In genomic region chr9:71681708-71682268, GRCh38 we compare ENCODE assay signal across 9 cellular contexts.
A peak's percentile ranks its signal among the peaks of the same experiment; 100 is the strongest.
DNase-seq lines count a peak whose midpoint lies in the region; ATAC-seq, FAIRE-seq and TF ChIP-seq lines count a peak whose summit lies in the region.
"Had no signal": no experiment of that assay in that cellular context is flagged by ENCODE, and none has a peak within 500 bp of the region (broad histone marks: within the 10 kb centered on the region; RNA-seq: fewer than 3 reads in every experiment).

No MANE protein-coding gene starts in this region.

- no peak overlapping the region for H3K4me3 ChIP-seq in AG04449 (ENCODE audit: low read depth, low read length)
- no peak overlapping the region for H3K4me3 ChIP-seq in cardiac fibroblast (replicated peaks in 1 of 2; ENCODE audit: low read depth in 2 of 2, low read length in 2 of 2)
- H3K4me3 ChIP-seq in mesodermal cell (ENCODE audit: extremely low read depth, insufficient read depth, low read length, poor library complexity, severe bottlenecking), result no peak overlapping the region

- TF ChIP-seq CTCF in AG04449 (IDR thresholded peaks at IDR 0.05; ENCODE audit: insufficient read depth, low read length, missing control alignments) (no peak), cardiac fibroblast (IDR thresholded peaks at IDR 0.05; ENCODE audit: low read depth, low read length) (no peak)

- H3K36me3 ChIP-seq in mesodermal cell (ENCODE audit: control insufficient read depth, insufficient read depth, low read length), result peaks cover 28% of the 10 kb centered on the region

- DNase-seq in AG04449 (ENCODE audit: low read depth, low spot score), result peak; percentile 52
- DNase-seq in HTR-8/SVneo (ENCODE audit: insufficient read length, low spot score), result peak; percentile 31
- peak; percentile 61 to 70 for DNase-seq in cardiac fibroblast (ENCODE audit: low read depth in 2 of 2)
- DNase-seq in hippocampal formation (lab: John Stamatoyannopoulos, UW), result no peak
- no peak for DNase-seq in activated CD4-positive, alpha-beta T cell treated with anti-CD3 and anti-CD28 coated beads, Interleukin-2, amount 50 U/mL, for 1 hour
- no peak for DNase-seq in activated gamma-delta T cell treated with Interleukin-2 at 50 U/mL for 16 hours
- DNase-seq: NCI-H1092 had no signal

- ATAC-seq in activated CD4-positive, CD25-positive, alpha-beta regulatory T cell treated with anti-CD3 and anti-CD28 coated beads, Interleukin-2, amount 50 U/mL, for 24 hours, result no peak

- H3K9me3 ChIP-seq in mesodermal cell (ENCODE audit: control insufficient read depth, low read length), result peaks cover under 1% of the 10 kb centered on the region

- CTCF ChIA-PET in AG04449 (lab: Yijun Ruan, JAX), result interaction anchor here (1.2 to 4.6 kb wide), 4 partner anchors 66 to 396 kb away, joined by 3 to 24 read pairs (median 13); no protein-coding TSS in a partner anchor

- no CpG with 5 or more reads among the region's 3 CpGs for WGBS in mesodermal cell (ENCODE audit: insufficient coverage in 2 of 2), 2 experiments

- peaks cover 76% of the 10 kb centered on the region for H3K4me1 ChIP-seq in mesodermal cell (ENCODE audit: control insufficient read depth, insufficient read depth, low read length, poor library complexity, severe bottlenecking)

- peak overlapping the region; percentile 92 for H3K27ac ChIP-seq in mesodermal cell (ENCODE audit: low read depth, low read length, severe bottlenecking)

- FAIRE-seq in HTR-8/SVneo (lab: Jason Lieb, UNC), result peak; percentile 31

- POLR2A ChIA-PET in AG04449 (lab: Yijun Ruan, JAX), result interaction anchor here (0.8 to 1.9 kb wide), 2 partner anchors 83 to 86 kb away, joined by 3 to 5 read pairs; partner anchors contain the start of gene CEMIP2

Comparison
In these comparisons a context has a peak if more than half of its experiments do, and no peak if none do; other contexts are left out.
1. DNase-seq: peak in AG04449 (single experiment), HTR-8/SVneo (single experiment) and cardiac fibroblast (2 of 2); none in hippocampal formation (0 of 2), activated CD4-positive, alpha-beta T cell treated with anti-CD3 and anti-CD28 coated beads, Interleukin-2, amount 50 U/mL, for 1 hour (single experiment) and activated gamma-delta T cell treated with Interleukin-2 at 50 U/mL for 16 hours (single experiment).